ENCODE assay signal across 25 cellular contexts in genomic region chr13:48575014-48575413, GRCh38. TPM values are rescaled to one million over a fixed set of nuclear protein-coding genes. Genes with fewer than 3 reads are reported as not detected.
DNase-seq lines count a peak whose midpoint lies in the region; ATAC-seq and TF ChIP-seq lines count a peak whose summit lies in the region.
"Had no signal": no experiment of that assay in that cellular context is flagged by ENCODE, and none has a peak within 500 bp of the region (broad histone marks: within the 10 kb centered on the region; RNA-seq: fewer than 3 reads in every experiment).

No MANE protein-coding gene starts in this region.

- ATAC-seq in upper lobe of right lung, result peak; percentile 30
- ATAC-seq in GM23338, result no peak
- ATAC-seq: A549; effector memory CD8-positive, alpha-beta T cell had no signal

- TF ChIP-seq CTCF in upper lobe of right lung (IDR thresholded peaks at IDR 0.05), result no peak
- TF ChIP-seq CTCF in GM23338 (conservative IDR thresholded peaks at IDR 0.05; ENCODE audit: low read depth in 2 of 2), result no peak
- TF ChIP-seq CTCF in transverse colon (IDR thresholded peaks at IDR 0.05), result no peak

- no peak overlapping the region for H3K27ac Mint-ChIP-seq in activated CD4-positive, alpha-beta T cell treated with anti-CD3 and anti-CD28 coated beads, Interleukin-2, amount 10 ng/mL, durations not matched to agents 24 days and 14 days
- no peak overlapping the region for H3K27ac Mint-ChIP-seq in GM23338
- H3K27ac Mint-ChIP-seq: activated naive CD8-positive, alpha-beta T cell; stimulated activated naive CD8-positive, alpha-beta T cell treated with anti-CD3 and anti-CD28 coated beads, Interleukin-15, Interleukin-2, amounts not matched to agents 100 ng/mL and 50 ng/mL, for 24 hours had no signal

- peaks cover 45% of the 10 kb centered on the region for H3K27me3 Mint-ChIP-seq in activated CD4-positive, alpha-beta T cell treated with anti-CD3 and anti-CD28 coated beads, Interleukin-2, amount 10 ng/mL, durations not matched to agents 24 days and 14 days
- peaks cover 2% of the 10 kb centered on the region for H3K27me3 Mint-ChIP-seq in GM23338 (ENCODE audit: insufficient read depth, low read depth, poor library complexity)
- H3K27me3 Mint-ChIP-seq: effector memory CD8-positive, alpha-beta T cell had no signal

- no peaks in the 10 kb centered on the region for H3K27me3 ChIP-seq in esophagus (ENCODE audit: control insufficient read depth in 1 of 2, insufficient read depth in 2 of 2, low read length in 2 of 2)
- no peaks in the 10 kb centered on the region for H3K27me3 ChIP-seq in upper lobe of right lung
- H3K27me3 ChIP-seq in GM23338 (ENCODE audit: insufficient read depth), result no peaks in the 10 kb centered on the region
- H3K27me3 ChIP-seq in transverse colon, result no peaks in the 10 kb centered on the region
- H3K27me3 ChIP-seq: colonic mucosa, SJSA1 had no signal

- 0 out of 2 replicates have a peak, but pooled peaks cover 3% of the 10 kb centered on the region for H3K9me2 ChIP-seq in GM23338 (ENCODE audit: insufficient read depth)

- 68 to 71% methylated on average over 4 of the region's 4 CpGs for WGBS in esophagus, 2 donors
- WGBS in transverse colon (ENCODE audit: low coverage in 1 of 2), 2 donors, result 62 to 70% methylated on average over 3 to 4 of the region's 4 CpGs

- H3K4me1 ChIP-seq in esophagus (ENCODE audit: control insufficient read depth in 2 of 2, insufficient read depth in 2 of 2, low read length in 1 of 2) (peaks cover 2 to 16% of the 10 kb centered on the region in 2 donors), upper lobe of right lung (peaks cover 47% of the 10 kb centered on the region), GM23338 (ENCODE audit: insufficient read depth) (no peaks in the 10 kb centered on the region), transverse colon (peaks cover 0 to 21% (median 9%) of the 10 kb centered on the region in 4 donors)
- H3K4me1 ChIP-seq: A549, colonic mucosa, SJSA1 had no signal

- DNase-seq in activated CD4-positive, alpha-beta T cell treated with anti-CD3 and anti-CD28 coated beads, Interleukin-2, amount 10 ng/mL, durations not matched to agents 24 days and 14 days, result peak; percentile 44
- no peak for DNase-seq in activated CD4-positive, alpha-beta T cell treated with anti-CD3 and anti-CD28 coated beads for 4 hours
- DNase-seq in NOMO-1 treated with dmso at 0.1 percent for 144 hours (lab: John Stamatoyannopoulos, UW; ENCODE audit: unreplicated experiment), result peak; percentile 36
- DNase-seq in upper lobe of right lung, result no peak
- no peak for DNase-seq in dermis blood vessel endothelial cell
- no peak for DNase-seq in GM23338 (ENCODE audit: low spot score)
- DNase-seq in transverse colon, result no peak
- DNase-seq: activated CD4-positive, alpha-beta T cell treated with anti-CD3 and anti-CD28 coated beads for 1 hour; activated CD8-positive, alpha-beta memory T cell treated with anti-CD3 and anti-CD28 coated beads for 24 hours; activated effector memory CD4-positive, alpha-beta T cell treated with Interleukin-2 at 50 U/mL for 16 hours; AML-193; anterior cingulate cortex; colonic mucosa; effector memory CD8-positive, alpha-beta T cell; GDM1; hippocampal formation; naive B cell; NCI-H1105 treated with DMSO at 0.1 percent for 48 hours; NCI-H2029; NCI-H526 had no signal

- in situ Hi-C loops in transverse colon (cut with MboI; ENCODE audit: low pct_ligation_motif_present in 1 of 4, low pct_unique_long_range_greater_than_20kb in 1 of 4, low sequenced_read_pairs in 3 of 4), result loop anchor here in 3 of 4 donors (10.0 to 25.0 kb wide), 4 partner anchors 187 to 450 kb away; partner anchors contain the start of gene RB1 (in 1 of the 3)

- H3F3A ChIP-seq in GM23338 (replicated peaks; ENCODE audit: low read depth), result no peaks in the 10 kb centered on the region

- H3K9me3 ChIP-seq in esophagus (ENCODE audit: control insufficient read depth in 2 of 2, insufficient read depth in 1 of 2, low read depth in 1 of 2, low read length in 1 of 2), result no peaks in the 10 kb centered on the region
- H3K9me3 ChIP-seq in upper lobe of right lung, result no peaks in the 10 kb centered on the region
- H3K9me3 ChIP-seq in transverse colon, result no peaks in the 10 kb centered on the region
- H3K9me3 ChIP-seq: A549, colonic mucosa, SJSA1 had no signal

- H4K20me1 ChIP-seq in GM23338 (replicated peaks; ENCODE audit: insufficient read depth), result no peaks in the 10 kb centered on the region

- intact Hi-C loops in activated CD4-positive, alpha-beta T cell treated with anti-CD3 and anti-CD28 coated beads, Interleukin-2, amount 10 ng/mL, durations not matched to agents 24 days and 14 days (cut with micrococcal nuclease), result no loop called here
- intact Hi-C loops in upper lobe of right lung (cut with DNase I) (no loop called here), transverse colon (cut with DNase I; ENCODE audit: low total_unique reads) (no loop called here)

- H2AFZ ChIP-seq in GM23338, result no peak overlapping the region

- H3K4me3 ChIP-seq in esophagus (ENCODE audit: low read depth in 1 of 2, low read length in 2 of 2), result no peak overlapping the region
- no peak overlapping the region for H3K4me3 ChIP-seq in upper lobe of right lung
- H3K4me3 ChIP-seq in GM23338, result no peak overlapping the region
- H3K4me3 ChIP-seq in transverse colon, result no peak overlapping the region
- H3K4me3 ChIP-seq: A549, colonic mucosa, SJSA1 had no signal

- H3K9me3 Mint-ChIP-seq in activated CD4-positive, alpha-beta T cell treated with anti-CD3 and anti-CD28 coated beads, Interleukin-2, amount 10 ng/mL, durations not matched to agents 24 days and 14 days, result no peaks in the 10 kb centered on the region
- no peaks in the 10 kb centered on the region for H3K9me3 Mint-ChIP-seq in GM23338
- H3K9me3 Mint-ChIP-seq: effector memory CD8-positive, alpha-beta T cell; naive B cell; stimulated activated naive CD8-positive, alpha-beta T cell treated with anti-CD3 and anti-CD28 coated beads, Interleukin-15, Interleukin-2, amounts not matched to agents 100 ng/mL and 50 ng/mL, for 24 hours had no signal

- H3K4me1 Mint-ChIP-seq in activated CD4-positive, alpha-beta T cell treated with anti-CD3 and anti-CD28 coated beads, Interleukin-2, amount 10 ng/mL, durations not matched to agents 24 days and 14 days, result peaks cover 17% of the 10 kb centered on the region
- peaks cover 3% of the 10 kb centered on the region; the same call in 1 of the 3 replicates for H3K4me1 Mint-ChIP-seq in GM23338

- no peak for TF ChIP-seq POLR2A in transverse colon (IDR thresholded peaks at IDR 0.05)

- no peak overlapping the region for H3K4me2 ChIP-seq in GM23338
- H3K4me2 ChIP-seq: A549 had no signal

- H3K27ac ChIP-seq in esophagus (ENCODE audit: low read depth in 2 of 2, low read length in 1 of 2), result peak overlapping the region; percentile 18 to 70
- H3K27ac ChIP-seq in upper lobe of right lung, result no peak overlapping the region
- H3K27ac ChIP-seq in GM23338 (ENCODE audit: low read depth), result no peak overlapping the region
- no peak overlapping the region for H3K27ac ChIP-seq in transverse colon
- H3K27ac ChIP-seq: A549, colonic mucosa, SJSA1 had no signal

- no peaks in the 10 kb centered on the region for H3K36me3 ChIP-seq in esophagus (ENCODE audit: control insufficient read depth in 2 of 2, insufficient read depth in 2 of 2, low read length in 1 of 2)
- no peaks in the 10 kb centered on the region for H3K36me3 ChIP-seq in upper lobe of right lung
- no peaks in the 10 kb centered on the region for H3K36me3 ChIP-seq in GM23338 (ENCODE audit: insufficient read depth)
- no peaks in the 10 kb centered on the region for H3K36me3 ChIP-seq in transverse colon
- H3K36me3 ChIP-seq: colonic mucosa, SJSA1 had no signal

- H3K36me3 Mint-ChIP-seq in activated CD4-positive, alpha-beta T cell treated with anti-CD3 and anti-CD28 coated beads, Interleukin-2, amount 10 ng/mL, durations not matched to agents 24 days and 14 days (ENCODE audit: low read depth), result no peaks in the 10 kb centered on the region
- no peaks in the 10 kb centered on the region for H3K36me3 Mint-ChIP-seq in GM23338 (ENCODE audit: low read depth)
- H3K36me3 Mint-ChIP-seq: naive B cell had no signal

- no peak overlapping the region for H3K4me3 Mint-ChIP-seq in activated CD4-positive, alpha-beta T cell treated with anti-CD3 and anti-CD28 coated beads, Interleukin-2, amount 10 ng/mL, durations not matched to agents 24 days and 14 days
- H3K4me3 Mint-ChIP-seq in GM23338, result no peak overlapping the region
- H3K4me3 Mint-ChIP-seq: activated naive CD8-positive, alpha-beta T cell; effector memory CD8-positive, alpha-beta T cell; stimulated activated naive CD8-positive, alpha-beta T cell treated with anti-CD3 and anti-CD28 coated beads, Interleukin-15, Interleukin-2, amounts not matched to agents 100 ng/mL and 50 ng/mL, for 24 hours had no signal

- no peak for TF ChIP-seq EP300 in transverse colon (IDR thresholded peaks at IDR 0.05; ENCODE audit: low read depth)

- no peaks in the 10 kb centered on the region for H3K79me2 ChIP-seq in GM23338 (replicated peaks; ENCODE audit: insufficient read depth)

TF ChIP-seq in GM23338, 12 proteins besides CTCF, POLR2A, EP300 and RAD21:
- no peak for TF ChIP-seq POLR2AphosphoS5 (IDR thresholded peaks at IDR 0.05; ENCODE audit: low read depth)

RNA-seq across cellular contexts. Expression of gene RCBTB2, which starts 42.1 kb away (rescaled TPM):
- 1.6 and 1.7 TPM in 2 replicates for total RNA-seq in activated CD4-positive, alpha-beta T cell treated with anti-CD3 and anti-CD28 coated beads, Interleukin-2, amount 10 ng/mL, durations not matched to agents 24 days and 14 days
- 10 to 100 TPM in 1 of 2 donors, 1 to 10 TPM in 1; 8.7 to 15.0 TPM for polyA plus RNA-seq in esophagus
- 18.4 TPM for total RNA-seq in upper lobe of right lung
- total RNA-seq in dermis blood vessel endothelial cell, result 19.3 and 24.8 TPM in 2 replicates
- 15.3 and 20.8 TPM in 2 replicates for total RNA-seq in GM23338 (2014; rRNA removed; shearing (Covaris generic))
- polyA plus RNA-seq in GM23338 (2016; fragmentation: Nextera tagmentation; extraction: Ambion mirVana), result 8.1 TPM in 2 replicates
- 1 to 10 TPM; 5.2 to 8.1 (median 6.1) TPM for total RNA-seq in transverse colon

Comparison
In these comparisons a context has a peak if more than half of its experiments do, and no peak if none do; other contexts are left out.
1. DNase-seq: peak in activated CD4-positive, alpha-beta T cell treated with anti-CD3 and anti-CD28 coated beads, Interleukin-2, amount 10 ng/mL, durations not matched to agents 24 days and 14 days (single experiment) and NOMO-1 treated with dmso at 0.1 percent for 144 hours (single experiment); none in activated CD4-positive, alpha-beta T cell treated with anti-CD3 and anti-CD28 coated beads for 4 hours (0 of 2), upper lobe of right lung (single experiment), dermis blood vessel endothelial cell (single experiment), GM23338 (single experiment) and transverse colon (single experiment).
2. H3K27ac ChIP-seq: peak in esophagus (2 of 2); none in upper lobe of right lung (single experiment), GM23338 (single experiment) and transverse colon (0 of 4).